Comparison of ENCODE assay signal across 8 cellular contexts in the genomic region with DNA sequence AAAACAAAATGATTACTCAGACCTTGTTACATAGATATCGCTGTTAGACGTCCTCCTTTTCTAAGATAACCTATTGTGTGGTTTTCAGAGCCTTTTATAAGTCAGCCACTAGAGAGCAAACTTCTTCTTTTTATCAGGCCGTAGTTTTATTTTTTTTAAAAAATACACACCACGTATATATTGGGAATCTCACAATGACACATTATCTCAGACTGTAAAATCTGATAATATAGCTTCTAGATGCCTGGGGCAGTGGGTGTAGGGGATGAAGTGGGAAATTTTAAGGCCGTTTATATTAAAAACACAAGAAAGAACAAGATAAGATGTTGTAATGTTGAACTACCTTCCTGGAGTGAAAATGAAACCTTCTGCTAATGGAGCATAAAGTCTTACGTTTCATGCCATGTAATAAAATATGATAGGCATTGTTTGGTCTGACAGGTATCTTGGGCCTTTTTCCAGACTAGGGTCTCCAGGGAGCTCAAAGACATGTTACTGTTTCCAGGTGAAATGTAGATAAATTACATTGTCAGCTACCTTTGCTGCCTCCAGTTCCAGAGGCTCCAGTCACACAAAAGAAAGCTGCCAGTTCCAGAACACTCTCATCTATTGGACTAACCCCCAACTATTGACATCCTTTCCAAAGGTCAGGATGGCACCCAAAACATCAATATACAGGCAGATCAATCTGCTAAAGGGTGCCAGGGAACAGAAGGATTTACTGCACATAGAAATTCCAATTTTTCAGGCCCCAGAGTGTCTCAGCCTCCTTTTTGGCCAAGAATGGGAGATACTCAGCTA.
DNase-seq lines count a peak whose midpoint lies in the region; ATAC-seq and TF ChIP-seq lines count a peak whose summit lies in the region.

No MANE protein-coding gene starts in this region.

- H3K79me2 ChIP-seq in OCI-LY1 (ENCODE audit: insufficient read depth, low read length): no peaks in the 10 kb centered on the region

- peak; percentile 82 for TF ChIP-seq CTCF in OCI-LY1 (IDR thresholded peaks at IDR 0.05; ENCODE audit: low read length)
- peak; percentile 10 for TF ChIP-seq CTCF in mucosa of descending colon (IDR thresholded peaks at IDR 0.05)
- no peak for TF ChIP-seq CTCF in lower leg skin (IDR thresholded peaks at IDR 0.05)

- ATAC-seq in GM19395 (IDR thresholded peaks at IDR 0.05; ENCODE audit: unreplicated experiment) (peak; percentile 79), HG03469 (IDR thresholded peaks at IDR 0.05; ENCODE audit: unreplicated experiment) (peak; percentile 41), mucosa of descending colon (peak; percentile 60), HG03139 (IDR thresholded peaks at IDR 0.05; ENCODE audit: unreplicated experiment) (no peak)
- ATAC-seq in central memory CD8-positive, alpha-beta T cell (replicated peaks; ENCODE audit: extremely low read depth, poor library complexity, severe bottlenecking): peak; percentile 63

- H3K4me1 ChIP-seq in OCI-LY1 (ENCODE audit: insufficient read depth, low read length, severe bottlenecking) (peaks cover 43% of the 10 kb centered on the region), mucosa of descending colon (ENCODE audit: low read depth) (peaks cover 16% of the 10 kb centered on the region)

- 0 to 4% methylated on average over 6 of the region's 6 CpGs for WGBS in lower leg skin, 2 donors

- peak overlapping the region; percentile 61 for H3K4me2 ChIP-seq in OCI-LY1 (ENCODE audit: low read length)

- H3K9me3 Mint-ChIP-seq in central memory CD8-positive, alpha-beta T cell: no peaks in the 10 kb centered on the region

- H3K27me3 ChIP-seq in OCI-LY1 (ENCODE audit: insufficient read depth, low read length): no peaks in the 10 kb centered on the region

- H3K27ac ChIP-seq in OCI-LY1 (ENCODE audit: low read depth, low read length, poor library complexity, severe bottlenecking): peak overlapping the region; percentile 72

- peak overlapping the region; percentile 41 for H3K4me3 ChIP-seq in OCI-LY1 (ENCODE audit: low read depth, low read length, poor library complexity, severe bottlenecking)
- H3K4me3 ChIP-seq in mucosa of descending colon: no peak overlapping the region
- no peak overlapping the region for H3K4me3 ChIP-seq in lower leg skin (ENCODE audit: low read depth, poor library complexity, severe bottlenecking)

- H4K20me1 ChIP-seq in OCI-LY1 (ENCODE audit: insufficient read depth, low read length): no peaks in the 10 kb centered on the region

- peak overlapping the region; percentile 80 for H3K4me3 Mint-ChIP-seq in central memory CD8-positive, alpha-beta T cell

- H3K36me3 ChIP-seq in OCI-LY1 (ENCODE audit: insufficient read depth, low read length): no peaks in the 10 kb centered on the region
- no peaks in the 10 kb centered on the region for H3K36me3 ChIP-seq in mucosa of descending colon (ENCODE audit: low read depth)

- DNase-seq in DMS153 treated with DMSO at 0.1 percent for 48 hours (lab: John Stamatoyannopoulos, UW; ENCODE audit: unreplicated experiment): peak; percentile 31
- DNase-seq in central memory CD8-positive, alpha-beta T cell (ENCODE audit: low spot score in 2 of 2): no peak
- DNase-seq in mucosa of descending colon: no peak
- DNase-seq in lower leg skin (ENCODE audit: low spot score in 2 of 2): no peak

- H2AFZ ChIP-seq in OCI-LY1 (ENCODE audit: low read length): peak overlapping the region; percentile 50; the same call in 1 of the 2 replicates

- TF ChIP-seq POLR2A in lower leg skin (IDR thresholded peaks at IDR 0.05): no peak

- intact Hi-C loops in mucosa of descending colon (cut with DNase I, micrococcal nuclease): no loop called here
- intact Hi-C loops in lower leg skin (cut with DNase I; ENCODE audit: low total_unique reads): no loop called here

- H3K9ac ChIP-seq in OCI-LY1 (ENCODE audit: low read length): peak overlapping the region; percentile 44

- peaks cover 8% of the 10 kb centered on the region for H3K4me1 Mint-ChIP-seq in central memory CD8-positive, alpha-beta T cell

- no peaks in the 10 kb centered on the region for H3K36me3 Mint-ChIP-seq in central memory CD8-positive, alpha-beta T cell (ENCODE audit: insufficient read depth)

- no peaks in the 10 kb centered on the region for H3K9me2 ChIP-seq in OCI-LY1 (ENCODE audit: low read depth, low read length)

- H3F3A ChIP-seq in OCI-LY1 (ENCODE audit: insufficient read depth, low read length): no peaks in the 10 kb centered on the region

- peak overlapping the region; percentile 95 for H3K27ac Mint-ChIP-seq in central memory CD8-positive, alpha-beta T cell (ENCODE audit: low read depth)

- H3K27me3 Mint-ChIP-seq in central memory CD8-positive, alpha-beta T cell: peaks cover 7% of the 10 kb centered on the region

- no peaks in the 10 kb centered on the region for H3K9me3 ChIP-seq in OCI-LY1 (ENCODE audit: low read length)
- no peaks in the 10 kb centered on the region for H3K9me3 ChIP-seq in mucosa of descending colon

Comparison
In these comparisons a context has a peak if more than half of its experiments do, and no peak if none do; other contexts are left out.
1. CTCF ChIP-seq: peak in OCI-LY1 (single experiment) and mucosa of descending colon (single experiment); none in lower leg skin (0 of 3).